ENCODE assay signal across 8 cellular contexts in the genomic region with DNA sequence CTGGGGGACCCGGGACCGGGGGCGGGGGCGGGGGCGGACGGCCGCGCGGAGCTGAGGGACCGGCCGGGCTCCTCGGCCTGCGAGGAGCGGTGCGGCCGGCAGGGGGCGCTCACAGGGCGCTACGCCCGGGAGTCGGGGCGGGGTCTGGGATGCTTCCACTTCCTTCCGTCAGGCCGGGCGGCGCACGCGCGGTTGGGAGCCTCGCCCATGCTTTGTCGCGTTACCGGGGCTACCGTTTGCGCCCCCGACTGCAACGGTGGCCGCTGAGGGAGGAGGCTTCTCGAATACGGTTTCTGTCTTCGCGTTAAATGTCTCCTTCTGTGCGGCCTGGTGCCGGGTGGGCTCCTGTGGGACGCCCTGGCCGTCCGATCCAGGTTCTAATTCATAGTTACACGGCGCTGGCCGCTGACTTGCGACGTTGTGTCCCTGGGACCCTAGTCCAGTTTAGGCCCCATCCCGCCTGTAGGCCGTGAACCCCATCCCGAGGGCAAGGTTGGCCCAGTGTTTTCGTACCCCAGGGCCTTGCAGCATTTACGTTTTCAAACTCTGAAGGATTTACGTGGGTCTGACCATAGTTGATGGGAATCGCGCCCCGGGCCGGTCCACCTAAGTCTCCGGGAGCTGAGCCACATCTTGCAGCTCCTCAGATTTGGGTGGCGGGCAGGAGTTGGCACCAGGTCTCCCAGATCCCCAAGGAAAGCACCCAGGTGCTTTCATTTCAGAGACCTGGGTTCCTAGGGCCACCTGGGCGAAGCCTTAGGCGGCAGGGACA. TPM values are rescaled to one million over a fixed set of nuclear protein-coding genes. Genes with fewer than 3 reads are reported as not detected.
DNase-seq lines count a peak whose midpoint lies in the region; ATAC-seq and TF ChIP-seq lines count a peak whose summit lies in the region.

No MANE protein-coding gene starts in this region.

- peak; percentile 53 for TF ChIP-seq POLR2A in GM18951 (IDR thresholded peaks at IDR 0.05; ENCODE audit: extremely low read depth, insufficient read depth, insufficient read length)

- WGBS in liver, result 1% methylated on average over 62 of the region's 66 CpGs

- ATAC-seq in HG03196 (IDR thresholded peaks at IDR 0.05; ENCODE audit: unreplicated experiment), result peak; percentile 52

- intact Hi-C loops in dendritic cell treated with granulocyte-macrophage colony-stimulating factor and Interleukin-4, amounts not matched to agents 40 ng/mL and 50 ng/mL, for 4 days (cut with micrococcal nuclease), result no loop called here

- peak; percentile 20 for DNase-seq in AG09309 (ENCODE audit: low read depth)
- DNase-seq in NCI-H524 treated with DMSO at 0.1 percent for 48 hours (lab: John Stamatoyannopoulos, UW), result peak; percentile 20
- DNase-seq in activated CD4-positive, alpha-beta T cell treated with anti-CD3 and anti-CD28 coated beads, Interleukin-2, amount 50 U/mL, for 24 hours (ENCODE audit: low read depth in 1 of 2, low spot score in 1 of 2), result peak; percentile 68 to 78
- peak; percentile 74 to 80 for DNase-seq in stimulated activated CD4-positive, alpha-beta T cell treated with anti-CD3 and anti-CD28 coated beads, Interleukin-2, amount 100 ng/mL, for 48 hours

- no peaks in the 10 kb centered on the region for H3K9me3 Mint-ChIP-seq in dendritic cell treated with granulocyte-macrophage colony-stimulating factor and Interleukin-4, amounts not matched to agents 40 ng/mL and 50 ng/mL, for 4 days

- H3K27ac Mint-ChIP-seq in dendritic cell treated with granulocyte-macrophage colony-stimulating factor and Interleukin-4, amounts not matched to agents 40 ng/mL and 50 ng/mL, for 4 days, result peak overlapping the region; percentile 96

- peak overlapping the region; percentile 75 for H3K9ac ChIP-seq in liver (ENCODE audit: low read depth in 1 of 2, low read length in 2 of 2)

- H3K36me3 Mint-ChIP-seq in dendritic cell treated with granulocyte-macrophage colony-stimulating factor and Interleukin-4, amounts not matched to agents 40 ng/mL and 50 ng/mL, for 4 days (ENCODE audit: low read depth), result peaks cover 36% of the 10 kb centered on the region

- no peak for TF ChIP-seq RAD21 in liver (IDR thresholded peaks at IDR 0.05)

- peaks cover 0 to 15% (median 4%) of the 10 kb centered on the region in 4 donors for H3K36me3 ChIP-seq in liver (ENCODE audit: control insufficient read depth in 4 of 4, insufficient read depth in 3 of 4, low read depth in 1 of 4, low read length in 3 of 4)

- H3K4me1 Mint-ChIP-seq in dendritic cell treated with granulocyte-macrophage colony-stimulating factor and Interleukin-4, amounts not matched to agents 40 ng/mL and 50 ng/mL, for 4 days (ENCODE audit: low read depth), result peaks cover 38% of the 10 kb centered on the region

- peaks cover 0 to 8% (median 6%) of the 10 kb centered on the region in 4 donors for H3K4me1 ChIP-seq in liver (ENCODE audit: control insufficient read depth in 4 of 4, insufficient read depth in 4 of 4, low read length in 3 of 4)

- H3K27me3 ChIP-seq in liver (ENCODE audit: control insufficient read depth in 4 of 4, insufficient read depth in 4 of 4, low read length in 3 of 4), result peaks cover 0 to 2% (median 0%) of the 10 kb centered on the region in 4 donors

- TF ChIP-seq CTCF in AG09309 (IDR thresholded peaks at IDR 0.05; ENCODE audit: control insufficient read depth, insufficient read depth, low read depth, low read length, missing control alignments) (peak; percentile 43), liver (IDR thresholded peaks at IDR 0.05; ENCODE audit: low read depth, low read length, missing input control) (peak; percentile 63)

- peak overlapping the region; percentile 88 to 91 for H3K27ac ChIP-seq in liver (ENCODE audit: low read depth in 1 of 2, low read length in 2 of 2)

- H3K27me3 Mint-ChIP-seq in dendritic cell treated with granulocyte-macrophage colony-stimulating factor and Interleukin-4, amounts not matched to agents 40 ng/mL and 50 ng/mL, for 4 days, result no peaks in the 10 kb centered on the region

- peak overlapping the region; percentile 83 for H3K4me3 ChIP-seq in AG09309 (ENCODE audit: control insufficient read depth, low read depth, low read length)
- peak overlapping the region; percentile 73 to 92 (median 82) for H3K4me3 ChIP-seq in liver (ENCODE audit: low read depth in 1 of 3, low read length in 3 of 3)

- H3K9me3 ChIP-seq in liver (ENCODE audit: control insufficient read depth in 4 of 4, low read length in 3 of 4), result no peaks in the 10 kb centered on the region

- H3K4me3 Mint-ChIP-seq in dendritic cell treated with granulocyte-macrophage colony-stimulating factor and Interleukin-4, amounts not matched to agents 40 ng/mL and 50 ng/mL, for 4 days, result peak overlapping the region; percentile 96

- in situ Hi-C loops in GM18951 (cut with MboI; ENCODE audit: low sequenced_read_pairs, unreplicated experiment), result no loop called here

TF ChIP-seq in liver, 16 proteins besides CTCF, POLR2A, EP300 and RAD21:
- TF ChIP-seq GABPA (IDR thresholded peaks at IDR 0.05 in 1 of 2, conservative IDR thresholded peaks at IDR 0.05 in 1 of 2) (peak in 1 of 2 donors; percentile 63), EGR1 (IDR thresholded peaks at IDR 0.05; ENCODE audit: low read depth in 2 of 2) (no peak), MAX (IDR thresholded peaks at IDR 0.05) (no peak)

RNA-seq across cellular contexts. Expression of gene MSL3, which starts 0.5 kb away (rescaled TPM):
- total RNA-seq in liver, result 10 to 100 TPM in 1 of 2 donors, 1 to 10 TPM in 1; 8.3 to 13.6 TPM
- 1 to 10 TPM; 7.3 to 9.5 TPM for polyA plus RNA-seq in liver

Comparison
In these comparisons a context has a peak if more than half of its experiments do, and no peak if none do; other contexts are left out.
1. Peak in every context shown above with its lines: DNase-seq, ATAC-seq, H3K4me3 ChIP-seq and H3K27ac ChIP-seq.
2. DNase-seq: peak in every context shown above with its lines; median percentile 77 in stimulated activated CD4-positive, alpha-beta T cell treated with anti-CD3 and anti-CD28 coated beads, Interleukin-2, amount 100 ng/mL, for 48 hours; 73 in activated CD4-positive, alpha-beta T cell treated with anti-CD3 and anti-CD28 coated beads, Interleukin-2, amount 50 U/mL, for 24 hours; 20 in AG09309; 20 in NCI-H524 treated with DMSO at 0.1 percent for 48 hours.